8 cellular contexts compared by ENCODE assay signal in genomic region chr11:67993821-67994220, GRCh38. TPM values are rescaled to one million over a fixed set of nuclear protein-coding genes. Genes with fewer than 3 reads are reported as not detected.
DNase-seq lines count a peak whose midpoint lies in the region; ATAC-seq, FAIRE-seq and TF ChIP-seq lines count a peak whose summit lies in the region.
"Not testable (repeated sequence)": the region's sequence is repeated elsewhere in the genome, so short reads cannot be mapped to it uniquely, and the experiment has no call there.

No MANE protein-coding gene starts in this region.

- in situ Hi-C loops in brain microvascular endothelial cell (cut with HindIII; ENCODE audit: low pct_ligation_motif_present, low sequenced_read_pairs): not testable (repeated sequence)

- POLR2A ChIA-PET in activated CD4-positive, alpha-beta memory T cell treated with anti-CD3 and anti-CD28 coated beads, Interleukin-2, amount 10 ng/mL, durations not matched to agents 7 days and 5 days (lab: Charles Lee): interaction anchor here (1.3 kb wide), 1 partner anchor 48 kb away, joined by 3 read pairs; no protein-coding TSS in a partner anchor

- H3K27me3 Mint-ChIP-seq in activated CD4-positive, alpha-beta memory T cell treated with anti-CD3 and anti-CD28 coated beads, Interleukin-2, amount 10 ng/mL, durations not matched to agents 7 days and 5 days: not testable (repeated sequence)

- not testable (repeated sequence) for H3K79me2 ChIP-seq in osteoblast (ENCODE audit: insufficient read depth, low read length)

- H3K4me1 Mint-ChIP-seq in activated CD4-positive, alpha-beta memory T cell treated with anti-CD3 and anti-CD28 coated beads, Interleukin-2, amount 10 ng/mL, durations not matched to agents 7 days and 5 days: peaks cover 26% of the 10 kb centered on the region

- peaks cover 13% of the 10 kb centered on the region for H3K36me3 Mint-ChIP-seq in activated CD4-positive, alpha-beta memory T cell treated with anti-CD3 and anti-CD28 coated beads, Interleukin-2, amount 10 ng/mL, durations not matched to agents 7 days and 5 days (ENCODE audit: low read depth)

- CTCF ChIA-PET in activated CD4-positive, alpha-beta memory T cell treated with anti-CD3 and anti-CD28 coated beads, Interleukin-2, amount 10 ng/mL, durations not matched to agents 7 days and 5 days (lab: Charles Lee): interaction anchor here (0.7 to 1.6 kb wide), 3 partner anchors 12 to 109 kb away, joined by 3 to 4 read pairs (median 4); no protein-coding TSS in a partner anchor

- H3K9me3 ChIP-seq in heart left ventricle; osteoblast (ENCODE audit: low read depth, low read length); thoracic aorta: not testable (repeated sequence)

- H3K4me1 ChIP-seq in heart left ventricle: peaks cover 0 to 12% (median 6%) of the 10 kb centered on the region in 12 donors
- not testable (repeated sequence) for H3K4me1 ChIP-seq in osteoblast (ENCODE audit: insufficient read depth, low read length); thoracic aorta (ENCODE audit: control insufficient read depth in 1 of 2, low read depth in 2 of 2)

- FAIRE-seq in D721Med (lab: Jason Lieb, UNC): not testable (repeated sequence)

- not testable (repeated sequence) for DNase-seq in D721Med (ENCODE audit: insufficient read length, low spot score); brain microvascular endothelial cell; heart left ventricle; osteoblast (ENCODE audit: insufficient read length, low spot score, missing footprints); thoracic aorta (ENCODE audit: low spot score)
- peak; percentile 34 for DNase-seq in OCI-M1 (lab: John Stamatoyannopoulos, UW)
- peak; percentile 60 for DNase-seq in activated CD4-positive, alpha-beta memory T cell treated with anti-CD3 and anti-CD28 coated beads, Interleukin-2, amount 10 ng/mL, durations not matched to agents 7 days and 5 days

- not testable (repeated sequence) for H3K27ac ChIP-seq in brain microvascular endothelial cell; heart left ventricle; osteoblast (ENCODE audit: low read depth, low read length); thoracic aorta

- not testable (repeated sequence) for TF ChIP-seq POLR2A in heart left ventricle (IDR thresholded peaks at IDR 0.05)

- peak; percentile 66 for TF ChIP-seq RAD21 in Ishikawa (IDR thresholded peaks at IDR 0.05; ENCODE audit: low read depth)

- not testable (repeated sequence) for H4K20me1 ChIP-seq in osteoblast (ENCODE audit: insufficient read depth, low read length)

- not testable (repeated sequence) for H3K9me3 Mint-ChIP-seq in activated CD4-positive, alpha-beta memory T cell treated with anti-CD3 and anti-CD28 coated beads, Interleukin-2, amount 10 ng/mL, durations not matched to agents 7 days and 5 days

- H3K27ac Mint-ChIP-seq in activated CD4-positive, alpha-beta memory T cell treated with anti-CD3 and anti-CD28 coated beads, Interleukin-2, amount 10 ng/mL, durations not matched to agents 7 days and 5 days: not testable (repeated sequence)

- H3K4me3 Mint-ChIP-seq in activated CD4-positive, alpha-beta memory T cell treated with anti-CD3 and anti-CD28 coated beads, Interleukin-2, amount 10 ng/mL, durations not matched to agents 7 days and 5 days: not testable (repeated sequence)

- H2AFZ ChIP-seq in osteoblast (ENCODE audit: low read length): not testable (repeated sequence)

- H3K4me2 ChIP-seq in osteoblast (ENCODE audit: insufficient read depth, low read length): not testable (repeated sequence)

- WGBS in heart left ventricle, 4 donors: 47 to 60% (median 54%) methylated on average over 9 to 12 of the region's 12 CpGs

- H3K36me3 ChIP-seq in brain microvascular endothelial cell (replicated peaks); heart left ventricle; osteoblast (ENCODE audit: insufficient read depth, low read length); thoracic aorta: not testable (repeated sequence)

- TF ChIP-seq CTCF in D721Med (IDR thresholded peaks at IDR 0.05; ENCODE audit: insufficient read depth, missing control alignments) (peak; percentile 36), brain microvascular endothelial cell (IDR thresholded peaks at IDR 0.05; ENCODE audit: low read depth, low read length, missing control alignments) (peak; percentile 66), heart left ventricle (IDR thresholded peaks at IDR 0.05) (peak; percentile 30 to 61 (median 48)), osteoblast (IDR thresholded peaks at IDR 0.05; ENCODE audit: extremely low read depth, low read depth, low read length) (peak; percentile 43), thoracic aorta (IDR thresholded peaks at IDR 0.05) (peak; percentile 48)

- intact Hi-C loops in heart left ventricle (cut with DNase I): not testable (repeated sequence)

- not testable (repeated sequence) for ATAC-seq in heart left ventricle; thoracic aorta (ENCODE audit: insufficient number of reproducible peaks, low FRiP score, low read depth)

- H3K4me3 ChIP-seq in brain microvascular endothelial cell (ENCODE audit: low read depth, low read length); heart left ventricle; osteoblast (ENCODE audit: insufficient read depth, low read length); thoracic aorta: not testable (repeated sequence)

- not testable (repeated sequence) for TF ChIP-seq EP300 in Ishikawa (IDR thresholded peaks at IDR 0.05; ENCODE audit: borderline replicate concordance)

- not testable (repeated sequence) for H3K27me3 ChIP-seq in brain microvascular endothelial cell (replicated peaks); osteoblast (ENCODE audit: insufficient read depth, low read length); thoracic aorta (replicated peaks; ENCODE audit: insufficient read depth)
- H3K27me3 ChIP-seq in heart left ventricle: peaks cover 0 to 14% (median 4%) of the 10 kb centered on the region in 9 donors

TF ChIP-seq in Ishikawa, 13 proteins besides CTCF, POLR2A, EP300 and RAD21:
- TF ChIP-seq MAX (IDR thresholded peaks at IDR 0.05): peak; percentile 75

RNA-seq across cellular contexts. Expression of gene UNC93B1, which starts 10.1 kb away (rescaled TPM):
- 10 to 100 TPM; 41.7 to 42.0 TPM for total RNA-seq in activated CD4-positive, alpha-beta memory T cell treated with anti-CD3 and anti-CD28 coated beads, Interleukin-2, amount 10 ng/mL, durations not matched to agents 7 days and 5 days
- total RNA-seq in heart left ventricle (10 to 100 TPM in 3 of 9 donors, 1 to 10 TPM in 6; 5.2 to 34.2 (median 7.9) TPM), osteoblast (36.5 and 39.8 TPM in 2 replicates), thoracic aorta (10 to 100 TPM; 39.6 to 72.4 TPM)
- 1 to 10 TPM; 5.0 to 6.5 TPM for polyA plus RNA-seq in heart left ventricle

RNA-seq across cellular contexts. Expression of gene ALDH3B1, which starts 16.3 kb away (rescaled TPM):
- not detected for total RNA-seq in activated CD4-positive, alpha-beta memory T cell treated with anti-CD3 and anti-CD28 coated beads, Interleukin-2, amount 10 ng/mL, durations not matched to agents 7 days and 5 days
- total RNA-seq in heart left ventricle (10 to 100 TPM in 2 of 9 donors, 1 to 10 TPM in 7; 2.3 to 25.4 (median 6.1) TPM), osteoblast (59.5 and 63.0 TPM in 2 replicates), thoracic aorta (10 to 100 TPM; 17.6 to 24.2 TPM)
- polyA plus RNA-seq in heart left ventricle: 1 to 10 TPM; 2.7 to 3.3 TPM

RNA-seq across cellular contexts. Expression of gene NDUFS8, which starts 36.7 kb away (rescaled TPM):
- total RNA-seq in activated CD4-positive, alpha-beta memory T cell treated with anti-CD3 and anti-CD28 coated beads, Interleukin-2, amount 10 ng/mL, durations not matched to agents 7 days and 5 days: 100 to 1,000 TPM; 112 to 128 TPM
- total RNA-seq in heart left ventricle (100 to 1,000 TPM; 262 to 948 (median 365) TPM), osteoblast (60.7 and 73.1 TPM in 2 replicates), thoracic aorta (10 to 100 TPM; 85.8 to 96.5 TPM)
- polyA plus RNA-seq in heart left ventricle: 100 to 1,000 TPM; 310 to 870 TPM

RNA-seq across cellular contexts. Expression of gene TCIRG1, which starts 45.0 kb away (rescaled TPM):
- total RNA-seq in activated CD4-positive, alpha-beta memory T cell treated with anti-CD3 and anti-CD28 coated beads, Interleukin-2, amount 10 ng/mL, durations not matched to agents 7 days and 5 days: 100 to 1,000 TPM; 295 TPM
- 10 to 100 TPM; 10.2 to 88.7 (median 20.3) TPM for total RNA-seq in heart left ventricle
- polyA plus RNA-seq in heart left ventricle: 10 to 100 TPM; 25.5 to 36.9 TPM
- total RNA-seq in osteoblast: 85.4 and 87.5 TPM in 2 replicates
- total RNA-seq in thoracic aorta: 100 to 1,000 TPM; 167 to 281 TPM
